8 cellular contexts compared by ENCODE assay signal in the genomic region with DNA sequence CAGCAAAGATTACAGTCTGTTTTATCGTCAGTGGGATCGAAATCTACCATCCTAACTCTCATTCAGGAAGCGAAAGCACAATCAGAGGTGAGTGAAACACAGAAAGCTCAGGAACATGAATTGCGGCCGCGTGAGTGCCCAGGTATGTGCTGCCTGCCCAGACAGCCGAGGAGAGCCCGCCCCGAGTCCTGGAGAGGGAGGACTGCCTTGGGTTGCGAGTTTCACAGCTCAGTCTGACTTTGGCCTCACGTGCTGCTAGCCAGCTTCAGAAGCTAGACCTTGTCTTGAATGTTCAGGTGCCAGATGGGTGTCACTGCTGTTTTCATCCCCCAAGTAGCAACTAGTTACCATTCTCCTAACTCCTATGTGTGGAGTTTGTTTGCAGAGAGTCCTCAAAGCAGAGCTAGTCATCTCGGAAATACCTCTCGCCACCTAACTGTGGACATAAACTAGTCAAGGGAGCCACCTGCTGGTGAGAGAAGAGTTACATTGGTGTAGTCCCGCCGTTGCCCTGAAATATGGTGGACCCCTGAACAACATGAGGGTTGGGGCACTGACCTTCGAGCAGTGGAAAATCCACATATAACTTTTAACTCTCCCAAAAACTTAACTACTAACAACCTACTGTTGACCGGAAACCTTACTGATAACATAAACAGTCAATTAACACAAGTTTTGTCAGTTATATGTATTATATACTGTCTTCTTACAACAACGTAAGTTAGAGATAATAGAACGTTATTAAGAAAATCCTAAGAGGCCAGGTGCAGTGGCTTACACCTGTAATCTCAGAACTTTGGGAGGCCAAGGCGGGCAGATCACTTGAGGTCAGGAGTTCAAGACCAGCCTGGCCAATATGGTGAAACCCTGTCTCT.
A peak's percentile ranks its signal among the peaks of the same experiment; 100 is the strongest.
DNase-seq lines count a peak whose midpoint lies in the region; ATAC-seq, FAIRE-seq and TF ChIP-seq lines count a peak whose summit lies in the region.

No MANE protein-coding gene starts in this region.

- CTCF ChIA-PET in activated CD4-positive, alpha-beta memory T cell treated with anti-CD3 and anti-CD28 coated beads for 36 hours (lab: Charles Lee), result interaction anchor here (0.6 to 2.3 kb wide), 29 partner anchors 9 to 641 kb away, joined by 3 to 24 read pairs (median 3); a partner anchor contains a TSS

- peak; percentile 53 for DNase-seq in D721Med (ENCODE audit: insufficient read length, low spot score)
- DNase-seq in HS-27A (ENCODE audit: low read depth), result peak; percentile 48
- peak; percentile 89 for DNase-seq in NCI-H82 (lab: John Stamatoyannopoulos, UW)
- peak; percentile 72 for DNase-seq in activated CD4-positive, alpha-beta memory T cell treated with anti-CD3 and anti-CD28 coated beads for 36 hours
- peak; percentile 45 to 63 (median 46) for DNase-seq in effector memory CD8-positive, alpha-beta T cell
- DNase-seq in mesothelial cell of epicardium (ENCODE audit: low spot score in 2 of 2, unreplicated experiment in 2 of 2), result peak in 1 of 2 experiments; percentile 66
- DNase-seq in stimulated activated CD8-positive, alpha-beta memory T cell treated with anti-CD3 and anti-CD28 coated beads, Interleukin-7, amount 100 ng/mL, for 1 hour (ENCODE audit: low read depth in 2 of 2), result peak; percentile 17 to 31

- peaks cover 5% of the 10 kb centered on the region for H3K4me1 Mint-ChIP-seq in activated CD4-positive, alpha-beta memory T cell treated with anti-CD3 and anti-CD28 coated beads for 36 hours (ENCODE audit: low read depth)
- peaks cover 3 to 5% of the 10 kb centered on the region in 2 donors for H3K4me1 Mint-ChIP-seq in effector memory CD8-positive, alpha-beta T cell (ENCODE audit: low read depth in 2 of 2)
- H3K4me1 Mint-ChIP-seq in mesothelial cell of epicardium, result peaks cover 5% of the 10 kb centered on the region

- H3K27me3 Mint-ChIP-seq in activated CD4-positive, alpha-beta memory T cell treated with anti-CD3 and anti-CD28 coated beads for 36 hours, result no peaks in the 10 kb centered on the region
- H3K27me3 Mint-ChIP-seq in effector memory CD8-positive, alpha-beta T cell, result no peaks in the 10 kb centered on the region
- no peaks in the 10 kb centered on the region for H3K27me3 Mint-ChIP-seq in mesothelial cell of epicardium (ENCODE audit: low read depth)

- no peak for FAIRE-seq in D721Med (lab: Jason Lieb, UNC)

- H3K4me3 Mint-ChIP-seq in activated CD4-positive, alpha-beta memory T cell treated with anti-CD3 and anti-CD28 coated beads for 36 hours, result no peak overlapping the region
- no peak overlapping the region for H3K4me3 Mint-ChIP-seq in effector memory CD8-positive, alpha-beta T cell
- H3K4me3 Mint-ChIP-seq in mesothelial cell of epicardium, result no peak overlapping the region

- no peak overlapping the region for H3K27ac Mint-ChIP-seq in activated CD4-positive, alpha-beta memory T cell treated with anti-CD3 and anti-CD28 coated beads for 36 hours
- peak overlapping the region in 1 of 2 donors; percentile 51 for H3K27ac Mint-ChIP-seq in effector memory CD8-positive, alpha-beta T cell
- peak overlapping the region; percentile 6 for H3K27ac Mint-ChIP-seq in mesothelial cell of epicardium

- peak; percentile 89 for TF ChIP-seq CTCF in D721Med (IDR thresholded peaks at IDR 0.05; ENCODE audit: insufficient read depth, missing control alignments)
- TF ChIP-seq CTCF in mesothelial cell of epicardium (IDR thresholded peaks at IDR 0.05; ENCODE audit: unreplicated experiment), result peak; percentile 67

- intact Hi-C loops in activated CD4-positive, alpha-beta memory T cell treated with anti-CD3 and anti-CD28 coated beads for 36 hours (cut with micrococcal nuclease), result loop anchor here (1.0 kb wide), 2 partner anchors 268 to 512 kb away; no protein-coding TSS in a partner anchor

- no peaks in the 10 kb centered on the region for H3K36me3 Mint-ChIP-seq in activated CD4-positive, alpha-beta memory T cell treated with anti-CD3 and anti-CD28 coated beads for 36 hours
- H3K36me3 Mint-ChIP-seq in effector memory CD8-positive, alpha-beta T cell (ENCODE audit: insufficient read depth), result peaks cover 10% of the 10 kb centered on the region
- peaks cover 18% of the 10 kb centered on the region for H3K36me3 Mint-ChIP-seq in mesothelial cell of epicardium

- POLR2A ChIA-PET in activated CD4-positive, alpha-beta memory T cell treated with anti-CD3 and anti-CD28 coated beads for 36 hours (lab: Charles Lee), result no interaction called here

- ATAC-seq in GM21390 (IDR thresholded peaks at IDR 0.05; ENCODE audit: unreplicated experiment), result peak; percentile 95
- ATAC-seq in effector memory CD8-positive, alpha-beta T cell (replicated peaks), result peak; percentile 79

- no peaks in the 10 kb centered on the region for H3K9me3 Mint-ChIP-seq in activated CD4-positive, alpha-beta memory T cell treated with anti-CD3 and anti-CD28 coated beads for 36 hours
- no peaks in the 10 kb centered on the region for H3K9me3 Mint-ChIP-seq in effector memory CD8-positive, alpha-beta T cell
- H3K9me3 Mint-ChIP-seq in mesothelial cell of epicardium, result no peaks in the 10 kb centered on the region
